Comparison of ENCODE assay signal across 1 cellular context in the genomic region with DNA sequence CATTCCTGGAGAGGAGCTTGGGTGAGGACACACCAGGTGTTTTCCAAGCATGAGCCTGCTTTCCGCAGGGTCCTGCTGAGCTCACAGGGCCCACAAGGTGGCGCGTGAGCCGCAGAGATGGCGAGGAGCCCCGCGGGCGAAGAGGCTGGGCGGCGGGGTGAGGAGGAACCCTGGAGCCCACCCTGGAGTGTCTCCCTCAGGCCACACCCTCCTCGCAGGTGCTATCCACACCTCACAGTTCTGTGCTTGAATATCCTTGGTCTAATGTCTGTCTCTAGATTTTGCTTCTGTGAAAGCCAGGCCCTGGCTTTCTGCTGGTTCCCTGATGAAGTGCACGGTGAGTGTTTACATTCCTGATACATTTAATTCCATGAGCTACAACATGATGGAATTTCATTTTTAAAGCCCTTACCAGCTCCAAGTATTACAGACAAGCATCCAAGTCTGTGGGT.
TF ChIP-seq lines count a peak whose summit lies in the region.

No MANE protein-coding gene starts in this region.

TF ChIP-seq in HCT116, 20 proteins besides CTCF, POLR2A, EP300 and RAD21 (continued from another document):
- TF ChIP-seq, protein P1, sequence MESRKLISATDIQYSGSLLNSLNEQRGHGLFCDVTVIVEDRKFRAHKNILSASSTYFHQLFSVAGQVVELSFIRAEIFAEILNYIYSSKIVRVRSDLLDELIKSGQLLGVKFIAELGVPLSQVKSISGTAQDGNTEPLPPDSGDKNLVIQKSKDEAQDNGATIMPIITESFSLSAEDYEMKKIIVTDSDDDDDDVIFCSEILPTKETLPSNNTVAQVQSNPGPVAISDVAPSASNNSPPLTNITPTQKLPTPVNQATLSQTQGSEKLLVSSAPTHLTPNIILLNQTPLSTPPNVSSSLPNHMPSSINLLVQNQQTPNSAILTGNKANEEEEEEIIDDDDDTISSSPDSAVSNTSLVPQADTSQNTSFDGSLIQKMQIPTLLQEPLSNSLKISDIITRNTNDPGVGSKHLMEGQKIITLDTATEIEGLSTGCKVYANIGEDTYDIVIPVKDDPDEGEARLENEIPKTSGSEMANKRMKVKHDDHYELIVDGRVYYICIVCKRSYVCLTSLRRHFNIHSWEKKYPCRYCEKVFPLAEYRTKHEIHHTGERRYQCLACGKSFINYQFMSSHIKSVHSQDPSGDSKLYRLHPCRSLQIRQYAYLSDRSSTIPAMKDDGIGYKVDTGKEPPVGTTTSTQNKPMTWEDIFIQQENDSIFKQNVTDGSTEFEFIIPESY (IDR thresholded peaks at IDR 0.05; ENCODE audit: extremely low read depth, insufficient replicate concordance, low read length): no peak
- TF ChIP-seq SIN3A (IDR thresholded peaks at IDR 0.05; ENCODE audit: low read depth): no peak
- TF ChIP-seq SP1 (IDR thresholded peaks at IDR 0.05; ENCODE audit: low read depth): no peak
- no peak for TF ChIP-seq POLR2AphosphoS5 (IDR thresholded peaks at IDR 0.05; ENCODE audit: low read depth, low read length)
